11 cellular contexts compared by ENCODE assay signal in genomic region chr2:219651656-219652055, GRCh38. TPM values are rescaled to one million over a fixed set of nuclear protein-coding genes. Genes with fewer than 3 reads are reported as not detected.
DNase-seq lines count a peak whose midpoint lies in the region; ATAC-seq and TF ChIP-seq lines count a peak whose summit lies in the region.
"Not testable (repeated sequence)": the region's sequence is repeated elsewhere in the genome, so short reads cannot be mapped to it uniquely, and the experiment has no call there.
"Had no signal": no experiment of that assay in that cellular context is flagged by ENCODE, and none has a peak within 500 bp of the region (broad histone marks: within the 10 kb centered on the region; RNA-seq: fewer than 3 reads in every experiment).

No MANE protein-coding gene starts in this region.

- not testable (repeated sequence) for H3K4me3 Mint-ChIP-seq in H9

- H3K23me2 ChIP-seq in H9 (ENCODE audit: insufficient read length, low read depth, low read length, poor library complexity, severe bottlenecking), result not testable (repeated sequence)

- not testable (repeated sequence) for TF ChIP-seq CTCF in H9 (conservative IDR thresholded peaks at IDR 0.05); coronary artery (IDR thresholded peaks at IDR 0.05)

- not testable (repeated sequence) for H3K4me2 ChIP-seq in H9 (ENCODE audit: insufficient read depth, insufficient read length, low read length); trophoblast cell (ENCODE audit: low read length)

- not testable (repeated sequence) for H3K36me3 ChIP-seq in trophoblast cell (ENCODE audit: control insufficient read depth in 1 of 2, insufficient read depth in 2 of 2, low read length in 2 of 2)

- not testable (repeated sequence) for H2BK5ac ChIP-seq in H9 (ENCODE audit: insufficient read length, low read length); trophoblast cell (ENCODE audit: low read depth, low read length, poor library complexity)

- not testable (repeated sequence) for H2BK20ac ChIP-seq in H9 (ENCODE audit: low read depth, low read length, poor library complexity, severe bottlenecking)

- H2BK15ac ChIP-seq in H9 (ENCODE audit: low read depth, low read length), result not testable (repeated sequence)

- H3K27me3 ChIP-seq in H9 (ENCODE audit: insufficient read depth, low read length); trophoblast cell (ENCODE audit: insufficient read depth, low read length): not testable (repeated sequence)

- not testable (repeated sequence) for H3K4me3 ChIP-seq in coronary artery; trophoblast cell (ENCODE audit: low read depth, low read length)

- H3K9ac ChIP-seq in H9 (ENCODE audit: extremely low read depth, insufficient read length, low read length); trophoblast cell (ENCODE audit: low read length): not testable (repeated sequence)

- H3K79me1 ChIP-seq in H9 (ENCODE audit: insufficient read depth, low read depth, low read length, poor library complexity, severe bottlenecking); trophoblast cell (ENCODE audit: low read length): not testable (repeated sequence)

- not testable (repeated sequence) for H4K12ac ChIP-seq in trophoblast cell (ENCODE audit: low read depth, low read length)

- DNase-seq in H9 (peak; percentile 15), coronary artery (ENCODE audit: low spot score) (peak; percentile 29), mesenteric fat pad (ENCODE audit: low spot score) (peak; percentile 28), trophoblast cell (peak; percentile 45 to 61), ureter (ENCODE audit: low spot score) (peak; percentile 9)

- not testable (repeated sequence) for H3K14ac ChIP-seq in H9 (ENCODE audit: insufficient read depth, low read length); trophoblast cell (ENCODE audit: low read length)

- not testable (repeated sequence) for H3K27ac ChIP-seq in H9 (ENCODE audit: insufficient read length, low read depth, low read length); coronary artery; trophoblast cell (ENCODE audit: low read depth, low read length)

- H3K27ac Mint-ChIP-seq in H9, result not testable (repeated sequence)

- H4K20me1 ChIP-seq in H9 (ENCODE audit: control insufficient read depth, insufficient read depth, insufficient read length), result not testable (repeated sequence)

- not testable (repeated sequence) for H3K4me1 ChIP-seq in H9 (ENCODE audit: insufficient read depth, low read length); trophoblast cell (ENCODE audit: control insufficient read depth in 1 of 2, insufficient read depth in 2 of 2, low read length in 2 of 2)

- H3K56ac ChIP-seq in H9 (ENCODE audit: insufficient read length, low read depth, low read length), result not testable (repeated sequence)

- not testable (repeated sequence) for H4K91ac ChIP-seq in H9 (ENCODE audit: insufficient read length, low read depth, low read length); trophoblast cell (ENCODE audit: low read depth, low read length)

- not testable (repeated sequence) for H3T11ph ChIP-seq in H9 (ENCODE audit: low read length)

- H2BK12ac ChIP-seq in H9 (ENCODE audit: insufficient read length, low read depth, low read length); trophoblast cell (ENCODE audit: low read length): not testable (repeated sequence)

- not testable (repeated sequence) for H4K5ac ChIP-seq in H9 (ENCODE audit: insufficient read length, low read depth, low read length)

- H3K27me3 Mint-ChIP-seq in H9 (ENCODE audit: low read depth), result not testable (repeated sequence)

- H3K79me2 ChIP-seq in H9 (ENCODE audit: insufficient read depth, low read length); trophoblast cell (ENCODE audit: control insufficient read depth, insufficient read depth, low read length, poor library complexity): not testable (repeated sequence)

- not testable (repeated sequence) for H3K4ac ChIP-seq in H9 (ENCODE audit: low read depth, low read length); trophoblast cell (ENCODE audit: low read depth, low read length)

- not testable (repeated sequence) for H2BK120ac ChIP-seq in H9 (ENCODE audit: low read depth, low read length, poor library complexity, severe bottlenecking); trophoblast cell (ENCODE audit: insufficient read depth, low read length, poor library complexity)

- H3K18ac ChIP-seq in H9 (ENCODE audit: insufficient read length, low read depth, low read length); trophoblast cell (ENCODE audit: low read length): not testable (repeated sequence)

- not testable (repeated sequence) for H2AK5ac ChIP-seq in H9 (ENCODE audit: insufficient read length, low read length)
- peak overlapping the region; percentile 69 for H2AK5ac ChIP-seq in trophoblast cell (ENCODE audit: low read length)

- H3K9me3 ChIP-seq in H9 (ENCODE audit: control insufficient read depth, low read depth, low read length); trophoblast cell (ENCODE audit: insufficient read depth, low read depth, low read length): not testable (repeated sequence)

- not testable (repeated sequence) for H4K8ac ChIP-seq in H9 (replicated peaks; ENCODE audit: insufficient read length, low read depth, low read length); trophoblast cell (ENCODE audit: low read depth, low read length)

- H3K9me3 Mint-ChIP-seq in H9, result not testable (repeated sequence)

- H3K23ac ChIP-seq in H9 (ENCODE audit: insufficient read length, low read depth, low read length), result not testable (repeated sequence)
- H3K23ac ChIP-seq in trophoblast cell (ENCODE audit: low read length), result peak overlapping the region; percentile 13

- not testable (repeated sequence) for H2AFZ ChIP-seq in H9 (ENCODE audit: low read length); trophoblast cell (ENCODE audit: insufficient read depth, low read length, poor library complexity)

- not testable (repeated sequence) for H3K36me3 Mint-ChIP-seq in H9 (ENCODE audit: insufficient read depth in 1 of 3, low read depth in 3 of 3)

- not testable (repeated sequence) for H3K4me1 Mint-ChIP-seq in H9

- ATAC-seq in esophagus mucosa, result peak; percentile 55

- WGBS in H9 (ENCODE audit: extremely low coverage, insufficient read length, low lambda C conversion rate), result no CpG with 5 or more reads among the region's 6 CpGs
- WGBS in trophoblast cell (ENCODE audit: extremely low coverage, insufficient coverage, insufficient read length), result no CpG with 5 or more reads among the region's 6 CpGs

RNA-seq across cellular contexts. Expression of gene SLC4A3, which starts 24.2 kb away (rescaled TPM):
- total RNA-seq in H9 (2021) (10.7 and 11.1 TPM in 2 replicates), esophagus mucosa (3.0 TPM), mesenteric fat pad (6.7 TPM), ureter (12.2 TPM)
- 8.9 and 9.4 TPM in 2 replicates for polyA plus RNA-seq in trophoblast cell (2013)
- total RNA-seq: CD4-positive, alpha-beta memory T cell; CD4-positive, CD25-positive, alpha-beta regulatory T cell; GM12878 had no signal
- polyA plus RNA-seq: CD14-positive monocyte; CD4-positive, alpha-beta memory T cell; CD4-positive, CD25-positive, alpha-beta regulatory T cell; CD8-positive, alpha-beta memory T cell had no signal

RNA-seq across cellular contexts. Expression of gene STK11IP, which starts 54.0 kb away (rescaled TPM):
- total RNA-seq in H9 (2021) (28.1 and 31.1 TPM in 2 replicates), esophagus mucosa (17.3 TPM), mesenteric fat pad (17.1 TPM), ureter (39.5 TPM)
- polyA plus RNA-seq in trophoblast cell (2013), result 19.1 and 19.7 TPM in 2 replicates
